ENCODE assay signal across 19 cellular contexts in genomic region chr12:64160718-64161060, GRCh38.
DNase-seq lines count a peak whose midpoint lies in the region; ATAC-seq and TF ChIP-seq lines count a peak whose summit lies in the region.
"Had no signal": no experiment of that assay in that cellular context is flagged by ENCODE, and none has a peak within 500 bp of the region (broad histone marks: within the 10 kb centered on the region; RNA-seq: fewer than 3 reads in every experiment).

No MANE protein-coding gene starts in this region.

- H3K27ac ChIP-seq in RWPE1 (no peak overlapping the region), epithelial cell of prostate (peak overlapping the region; percentile 99), osteoblast (ENCODE audit: low read depth, low read length) (peak overlapping the region; percentile 87)
- H3K27ac ChIP-seq: BLaER1, lower lobe of right lung, uterus, VCaP had no signal

- ATAC-seq in HG03378 (IDR thresholded peaks at IDR 0.05; ENCODE audit: unreplicated experiment) (no peak), HG03457 (IDR thresholded peaks at IDR 0.05; ENCODE audit: unreplicated experiment) (no peak), GM18505 (IDR thresholded peaks at IDR 0.05; ENCODE audit: unreplicated experiment) (no peak)
- ATAC-seq: activated CD8-positive, alpha-beta T cell treated with anti-CD3 and anti-CD28 coated beads, Interleukin-2, amount 10 ng/mL, durations not matched to agents 7 days and 5 days; activated T-helper 17 cell treated with anti-CD3 and anti-CD28 coated beads, Interleukin-2, amount 50 U/mL, for 72 hours; lower lobe of right lung had no signal

- DNase-seq in ELR (ENCODE audit: low read depth) = peak; percentile 77
- DNase-seq in RWPE1 (ENCODE audit: low spot score) = peak; percentile 65
- no peak for DNase-seq in epithelial cell of prostate (ENCODE audit: low read depth, low spot score)
- DNase-seq in osteoblast (ENCODE audit: insufficient read length, low spot score, missing footprints) = peak; percentile 58
- no peak for DNase-seq in activated CD4-positive, alpha-beta T cell treated with anti-CD3 and anti-CD28 coated beads for 4 hours
- DNase-seq: activated CD8-positive, alpha-beta T cell treated with anti-CD3 and anti-CD28 coated beads, Interleukin-2, amount 10 ng/mL, durations not matched to agents 7 days and 5 days; anterior cingulate cortex; DMS 273 treated with DMSO at 0.1 percent for 48 hours; lower lobe of right lung; NCI-H1930; NCI-H526; stimulated activated CD4-positive, alpha-beta T cell treated with anti-CD3 and anti-CD28 coated beads, Interleukin-15, amount 100 ng/mL, for 24 hours; uterus had no signal

- H2AFZ ChIP-seq in osteoblast (ENCODE audit: low read length) = peak overlapping the region; percentile 68

- no peak for TF ChIP-seq POLR2A in GM18505 (IDR thresholded peaks at IDR 0.05; ENCODE audit: borderline replicate concordance, extremely low read depth, insufficient read depth, insufficient read length)

- H3K4me1 ChIP-seq in osteoblast (ENCODE audit: insufficient read depth, low read length) = peaks cover 21% of the 10 kb centered on the region
- H3K4me1 ChIP-seq: lower lobe of right lung, uterus had no signal

- no peaks in the 10 kb centered on the region for H3K9me3 ChIP-seq in osteoblast (ENCODE audit: low read depth, low read length)
- H3K9me3 ChIP-seq: lower lobe of right lung, uterus had no signal

- POLR2A ChIA-PET in RWPE1 (lab: Yijun Ruan, JAX; ENCODE audit: low non-redundant PET) = no interaction called here

- H3K79me2 ChIP-seq in osteoblast (ENCODE audit: insufficient read depth, low read length) = no peaks in the 10 kb centered on the region

- no peaks in the 10 kb centered on the region for H3K36me3 ChIP-seq in osteoblast (ENCODE audit: insufficient read depth, low read length)
- H3K36me3 ChIP-seq: BLaER1, lower lobe of right lung, uterus had no signal

- H4K20me1 ChIP-seq in osteoblast (ENCODE audit: insufficient read depth, low read length) = no peaks in the 10 kb centered on the region
- H4K20me1 ChIP-seq: BLaER1 had no signal

- TF ChIP-seq CTCF in RWPE1 (conservative IDR thresholded peaks at IDR 0.05; ENCODE audit: low read depth) = no peak
- no peak for TF ChIP-seq CTCF in osteoblast (IDR thresholded peaks at IDR 0.05; ENCODE audit: extremely low read depth, low read depth, low read length)

- no peaks in the 10 kb centered on the region for H3K27me3 ChIP-seq in osteoblast (ENCODE audit: insufficient read depth, low read length)
- H3K27me3 ChIP-seq: BLaER1, uterus had no signal

- peak overlapping the region; percentile 79 for H3K4me2 ChIP-seq in osteoblast (ENCODE audit: insufficient read depth, low read length)

- H3K4me3 ChIP-seq in osteoblast (ENCODE audit: insufficient read depth, low read length) = peak overlapping the region; percentile 54
- H3K4me3 ChIP-seq: BLaER1, lower lobe of right lung, uterus had no signal

- CTCF ChIA-PET in RWPE1 (lab: Yijun Ruan, JAX) = no interaction called here

Comparison
In these comparisons a context has a peak if more than half of its experiments do, and no peak if none do; other contexts are left out.
1. DNase-seq: peak in ELR (single experiment), RWPE1 (single experiment) and osteoblast (single experiment); none in epithelial cell of prostate (single experiment) and activated CD4-positive, alpha-beta T cell treated with anti-CD3 and anti-CD28 coated beads for 4 hours (0 of 2).